ENCODE assay signal across 19 cellular contexts in genomic region chrX:22559506-22559905, GRCh38.
"Had no signal": no experiment of that assay in that cellular context is flagged by ENCODE, and none has a peak within 500 bp of the region (broad histone marks: within the 10 kb centered on the region; RNA-seq: fewer than 3 reads in every experiment).

No MANE protein-coding gene starts in this region.

- DNase-seq: activated CD4-positive, alpha-beta T cell treated with anti-CD3 and anti-CD28 coated beads, Interleukin-2, amount 50 U/mL, for 48 hours; activated gamma-delta T cell; activated T-cell treated with anti-CD3 and anti-CD28 coated beads, Interleukin-2, amount 50 U/mL, for 48 hours; brain microvascular endothelial cell; effector memory CD4-positive, alpha-beta T cell; left colon; naive thymus-derived CD4-positive, alpha-beta T cell; stimulated activated CD4-positive, alpha-beta T cell treated with anti-CD3 and anti-CD28 coated beads, Interleukin-12 subunit alpha, Interleukin-12 subunit beta, amount 100 ng/mL, for 4 hours; stimulated activated CD4-positive, alpha-beta T cell treated with anti-CD3 and anti-CD28 coated beads, Interleukin-2, amount 100 ng/mL, for 24 hours; stomach; T-helper 17 cell; testis; upper lobe of right lung; WERI-Rb-1 had no signal

- H3K4me3 Mint-ChIP-seq: central memory CD8-positive, alpha-beta T cell; naive thymus-derived CD4-positive, alpha-beta T cell had no signal

- H3K4me1 ChIP-seq: gastroesophageal sphincter, stomach, testis, upper lobe of right lung had no signal

- H3K9me3 ChIP-seq: gastroesophageal sphincter, neutrophil, stomach, testis, upper lobe of right lung had no signal

- H3K9me3 Mint-ChIP-seq: activated naive CD4-positive, alpha-beta T cell treated with anti-CD3 and anti-CD28 coated beads, Interleukin-2, amount 50 U/mL, for 72 hours; central memory CD8-positive, alpha-beta T cell had no signal

- H3K4me3 ChIP-seq: gastroesophageal sphincter, lung, stomach, testis, upper lobe of right lung had no signal

- H3K27ac Mint-ChIP-seq: activated naive CD4-positive, alpha-beta T cell treated with anti-CD3 and anti-CD28 coated beads, Interleukin-2, amount 50 U/mL, for 72 hours; naive thymus-derived CD4-positive, alpha-beta T cell; T-helper 17 cell had no signal

- H3K27me3 ChIP-seq: brain microvascular endothelial cell, gastroesophageal sphincter, neutrophil, stomach, testis, upper lobe of right lung had no signal

- H3K27me3 Mint-ChIP-seq: central memory CD8-positive, alpha-beta T cell; naive thymus-derived CD4-positive, alpha-beta T cell; T-helper 17 cell had no signal

- H3K36me3 Mint-ChIP-seq: activated naive CD4-positive, alpha-beta T cell treated with anti-CD3 and anti-CD28 coated beads, Interleukin-2, amount 50 U/mL, for 72 hours; naive thymus-derived CD4-positive, alpha-beta T cell had no signal

- H3K4me1 Mint-ChIP-seq: central memory CD8-positive, alpha-beta T cell; naive thymus-derived CD4-positive, alpha-beta T cell; T-helper 17 cell had no signal

- H3K27ac ChIP-seq: brain microvascular endothelial cell, gastroesophageal sphincter, neutrophil, stomach, testis, upper lobe of right lung, WERI-Rb-1 had no signal

- H3K36me3 ChIP-seq: brain microvascular endothelial cell, gastroesophageal sphincter, neutrophil, stomach, upper lobe of right lung, WERI-Rb-1 had no signal
